ENCODE assay signal across 16 cellular contexts in genomic region chr6:4871825-4872224, GRCh38.
DNase-seq lines count a peak whose midpoint lies in the region; ATAC-seq and TF ChIP-seq lines count a peak whose summit lies in the region.
"Had no signal": no experiment of that assay in that cellular context is flagged by ENCODE, and none has a peak within 500 bp of the region (broad histone marks: within the 10 kb centered on the region; RNA-seq: fewer than 3 reads in every experiment).

No MANE protein-coding gene starts in this region.

- no peak for TF ChIP-seq POLR2A in stomach (IDR thresholded peaks at IDR 0.05)

- BruUV-seq in OCI-LY7 (replicated peaks; lab: Mats Ljungman, UMichigan) = no TSS peak

- H3K9me3 ChIP-seq in OCI-LY7 (ENCODE audit: low read length) (peaks cover 7% of the 10 kb centered on the region; the same call in 1 of the 2 replicates), trophoblast cell (ENCODE audit: insufficient read depth, low read depth, low read length) (no peaks in the 10 kb centered on the region), stomach (peaks cover 0 to 13% (median 3%) of the 10 kb centered on the region in 4 donors)

- no peak overlapping the region for H3K23ac ChIP-seq in trophoblast cell (ENCODE audit: low read length)

- no peak overlapping the region for H4K91ac ChIP-seq in trophoblast cell (ENCODE audit: low read depth, low read length)

- H3F3A ChIP-seq in GM23338 (replicated peaks; ENCODE audit: low read depth) = no peaks in the 10 kb centered on the region

- H2AFZ ChIP-seq in GM23338 = no peak overlapping the region
- H2AFZ ChIP-seq in OCI-LY7 (ENCODE audit: low read length) = no peak overlapping the region
- no peak overlapping the region for H2AFZ ChIP-seq in trophoblast cell (ENCODE audit: insufficient read depth, low read length, poor library complexity)

- CTCF ChIA-PET in OCI-LY7 (lab: Charles Lee; ENCODE audit: unreplicated experiment) = no interaction called here

- POLR2A ChIA-PET in OCI-LY7 (lab: Charles Lee) = interaction anchor here (0.6 to 2.0 kb wide), 6 partner anchors 12 to 102 kb away, joined by 3 to 12 read pairs (median 4); no protein-coding TSS in a partner anchor

- no peak overlapping the region for H3K18ac ChIP-seq in trophoblast cell (ENCODE audit: low read length)

- no peak overlapping the region for H3K14ac ChIP-seq in trophoblast cell (ENCODE audit: low read length)

- no peak overlapping the region for H4K8ac ChIP-seq in trophoblast cell (ENCODE audit: low read depth, low read length)

- H3K27ac ChIP-seq in GM23338 (ENCODE audit: low read depth) (no peak overlapping the region), OCI-LY7 (ENCODE audit: low read depth, low read length, poor library complexity, severe bottlenecking) (no peak overlapping the region), trophoblast cell (ENCODE audit: low read depth, low read length) (no peak overlapping the region), stomach (no peak overlapping the region)

- H3K9ac ChIP-seq in trophoblast cell (ENCODE audit: low read length) = no peak overlapping the region

- H3K4me1 Mint-ChIP-seq in GM23338 (peaks cover 54% of the 10 kb centered on the region), endothelial cell (ENCODE audit: unreplicated experiment) (no peaks in the 10 kb centered on the region)

- H3K36me3 Mint-ChIP-seq in GM23338 (ENCODE audit: low read depth) = peaks cover 8% of the 10 kb centered on the region; the same call in 2 of the 3 replicates
- no peaks in the 10 kb centered on the region for H3K36me3 Mint-ChIP-seq in endothelial cell (ENCODE audit: low read depth, unreplicated experiment)

- H3K4me3 Mint-ChIP-seq in GM23338 (no peak overlapping the region), endothelial cell (ENCODE audit: unreplicated experiment) (no peak overlapping the region)
- H3K4me3 Mint-ChIP-seq: B cell; CD4-positive, alpha-beta T cell had no signal

- WGBS in trophoblast cell (ENCODE audit: extremely low coverage, insufficient coverage, insufficient read length) = no CpG with 5 or more reads among the region's 5 CpGs
- 91 to 99% (median 96%) methylated on average over 5 of the region's 5 CpGs for WGBS in stomach, 5 donors

- H3K27ac Mint-ChIP-seq in GM23338 (peak overlapping the region; percentile 50; the same call in 1 of the 2 replicates), endothelial cell (ENCODE audit: unreplicated experiment) (peak overlapping the region; percentile 40)
- H3K27ac Mint-ChIP-seq: B cell; CD4-positive, alpha-beta T cell had no signal

- H3K79me1 ChIP-seq in trophoblast cell (ENCODE audit: low read length) = no peaks in the 10 kb centered on the region

- no peak overlapping the region for H2AK5ac ChIP-seq in trophoblast cell (ENCODE audit: low read length)

- no peak overlapping the region for H3K4me2 ChIP-seq in GM23338
- H3K4me2 ChIP-seq in OCI-LY7 (ENCODE audit: low read length) = peak overlapping the region; percentile 36
- H3K4me2 ChIP-seq in trophoblast cell (ENCODE audit: low read length) = no peak overlapping the region

- peaks cover 100% of the 10 kb centered on the region for H3K79me2 ChIP-seq in GM23338 (replicated peaks; ENCODE audit: insufficient read depth)
- peaks cover 87% of the 10 kb centered on the region for H3K79me2 ChIP-seq in OCI-LY7 (ENCODE audit: insufficient read depth, low read depth, low read length)
- H3K79me2 ChIP-seq in trophoblast cell (ENCODE audit: control insufficient read depth, insufficient read depth, low read length, poor library complexity) = peaks cover 18% of the 10 kb centered on the region

- TF ChIP-seq EP300 in stomach (IDR thresholded peaks at IDR 0.05) = no peak

- peak; percentile 36 for ATAC-seq in GM23338
- ATAC-seq: HCT116 had no signal

- H4K20me1 ChIP-seq in GM23338 (replicated peaks; ENCODE audit: insufficient read depth) = peaks cover 86% of the 10 kb centered on the region
- H4K20me1 ChIP-seq in OCI-LY7 (ENCODE audit: insufficient read depth, low read length) = peaks cover 22% of the 10 kb centered on the region

- intact Hi-C loops in OCI-LY7 (cut with micrococcal nuclease; ENCODE audit: unreplicated experiment) (no loop called here), stomach (cut with DNase I; ENCODE audit: low total_unique reads) (no loop called here)

- H3K36me3 ChIP-seq in GM23338 (ENCODE audit: insufficient read depth) = no peaks in the 10 kb centered on the region
- no peaks in the 10 kb centered on the region; the same call in 1 of the 2 replicates for H3K36me3 ChIP-seq in OCI-LY7 (ENCODE audit: insufficient read depth, low read length)
- H3K36me3 ChIP-seq in trophoblast cell (ENCODE audit: control insufficient read depth in 1 of 2, insufficient read depth in 2 of 2, low read length in 2 of 2) = no peaks in the 10 kb centered on the region
- H3K36me3 ChIP-seq in stomach = no peaks in the 10 kb centered on the region

- H3K9me2 ChIP-seq in GM23338 (ENCODE audit: insufficient read depth) (no peaks in the 10 kb centered on the region), OCI-LY7 (ENCODE audit: insufficient read depth, low read length) (no peaks in the 10 kb centered on the region)

- H2BK5ac ChIP-seq in trophoblast cell (ENCODE audit: low read depth, low read length, poor library complexity) = no peak overlapping the region

- H3K9me3 Mint-ChIP-seq in GM23338 (no peaks in the 10 kb centered on the region; the same call in 2 of the 3 replicates), endothelial cell (ENCODE audit: unreplicated experiment) (no peaks in the 10 kb centered on the region)

- H2BK120ac ChIP-seq in trophoblast cell (ENCODE audit: insufficient read depth, low read length, poor library complexity) = no peak overlapping the region

- H2BK12ac ChIP-seq in trophoblast cell (ENCODE audit: low read length) = no peak overlapping the region

- TF ChIP-seq CTCF in GM23338 (conservative IDR thresholded peaks at IDR 0.05; ENCODE audit: low read depth in 2 of 2) (no peak), OCI-LY7 (conservative IDR thresholded peaks at IDR 0.05; ENCODE audit: low read length) (no peak), endothelial cell (IDR thresholded peaks at IDR 0.05; ENCODE audit: unreplicated experiment) (no peak), stomach (IDR thresholded peaks at IDR 0.05) (no peak)

- no peaks in the 10 kb centered on the region for H3K27me3 ChIP-seq in GM23338 (ENCODE audit: insufficient read depth)
- no peaks in the 10 kb centered on the region for H3K27me3 ChIP-seq in trophoblast cell (ENCODE audit: insufficient read depth, low read length)
- no peaks in the 10 kb centered on the region for H3K27me3 ChIP-seq in stomach

- H3K4me3 ChIP-seq in GM23338 = no peak overlapping the region
- H3K4me3 ChIP-seq in OCI-LY7 (ENCODE audit: low read depth, low read length, poor library complexity, severe bottlenecking) = peak overlapping the region; percentile 17
- no peak overlapping the region for H3K4me3 ChIP-seq in trophoblast cell (ENCODE audit: low read depth, low read length)
- no peak overlapping the region for H3K4me3 ChIP-seq in stomach

- no peak overlapping the region for H4K12ac ChIP-seq in trophoblast cell (ENCODE audit: low read depth, low read length)

- peak overlapping the region; percentile 77 for H3K4ac ChIP-seq in trophoblast cell (ENCODE audit: low read depth, low read length)

- H3K27me3 Mint-ChIP-seq in GM23338 (ENCODE audit: insufficient read depth, low read depth, poor library complexity) = no peaks in the 10 kb centered on the region
- H3K27me3 Mint-ChIP-seq in endothelial cell (ENCODE audit: unreplicated experiment) = peaks cover 2% of the 10 kb centered on the region
- H3K27me3 Mint-ChIP-seq: B cell; CD4-positive, alpha-beta T cell had no signal

- H3K4me1 ChIP-seq in GM23338 (ENCODE audit: insufficient read depth) = peaks cover 22% of the 10 kb centered on the region
- H3K4me1 ChIP-seq in OCI-LY7 (ENCODE audit: insufficient read depth, low read length, poor library complexity, severe bottlenecking) = peaks cover 42% of the 10 kb centered on the region
- H3K4me1 ChIP-seq in trophoblast cell (ENCODE audit: control insufficient read depth in 1 of 2, insufficient read depth in 2 of 2, low read length in 2 of 2) = peaks cover 2 to 5% of the 10 kb centered on the region in 2 experiments
- peaks cover 0 to 19% (median 8%) of the 10 kb centered on the region in 4 donors for H3K4me1 ChIP-seq in stomach

- DNase-seq in GM23338 (ENCODE audit: low spot score) = no peak
- no peak for DNase-seq in OCI-LY7 (ENCODE audit: low spot score)
- no peak for DNase-seq in endothelial cell (ENCODE audit: low spot score)
- no peak for DNase-seq in trophoblast cell
- DNase-seq in stomach = no peak
- DNase-seq in NCI-H1105 (lab: John Stamatoyannopoulos, UW) = no peak
- no peak for DNase-seq in DMS 273 (lab: John Stamatoyannopoulos, UW; ENCODE audit: unreplicated experiment)
- no peak for DNase-seq in effector CD4-positive, alpha-beta T cell
- DNase-seq: C1 segment of cervical spinal cord; Calu3; CD4-positive, alpha-beta T cell; DMS153; DMS79 treated with DMSO at 0.1 percent for 48 hours; IMR-90 had no signal
